ENCODE assay signal across 8 cellular contexts in the genomic region with DNA sequence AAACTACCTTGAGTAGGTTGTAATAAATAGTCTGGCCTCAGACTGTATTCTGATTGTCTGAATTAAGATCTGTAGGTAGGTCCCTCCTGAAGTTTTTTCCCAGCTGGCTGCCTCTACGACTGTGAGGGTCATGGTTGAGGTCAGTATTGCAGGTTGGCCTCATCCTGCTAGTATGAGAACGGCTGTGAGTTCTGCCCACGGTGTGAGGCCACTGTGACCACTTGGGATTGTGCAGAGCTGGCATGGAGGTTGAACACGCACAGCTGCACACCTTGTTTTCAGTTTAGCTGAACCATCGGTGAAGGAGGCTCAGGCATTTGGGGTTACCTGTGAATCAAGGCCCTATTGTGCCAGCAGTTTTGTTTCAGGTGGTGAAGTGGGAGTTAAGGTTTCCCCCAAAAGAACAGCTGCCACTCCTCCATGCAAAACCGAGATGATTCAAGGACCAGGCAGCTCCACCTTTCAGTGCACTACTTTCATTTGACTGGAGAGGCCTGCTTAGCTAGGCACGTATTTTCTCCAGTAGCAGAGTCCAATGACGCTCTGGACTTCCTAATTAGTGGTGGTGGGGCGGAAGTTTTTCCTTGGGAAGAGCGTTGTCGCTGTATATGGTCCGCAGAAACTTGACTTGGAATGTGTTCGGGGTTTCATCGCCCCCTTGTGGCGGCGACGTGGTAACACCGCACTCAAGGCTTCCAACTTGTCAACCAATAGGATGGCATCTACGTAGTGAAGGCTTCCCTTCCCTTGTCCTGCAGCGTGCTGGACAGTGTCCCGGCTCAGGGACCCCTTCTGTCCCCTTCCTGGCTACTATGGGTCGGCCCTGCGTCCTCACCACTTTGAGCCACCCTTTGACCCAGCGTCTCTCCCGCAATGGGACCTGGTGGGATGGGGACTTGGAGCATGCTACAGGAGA. TPM values are rescaled to one million over a fixed set of nuclear protein-coding genes. Genes with fewer than 3 reads are reported as not detected.
DNase-seq lines count a peak whose midpoint lies in the region; ATAC-seq and TF ChIP-seq lines count a peak whose summit lies in the region.

No MANE protein-coding gene starts in this region.

- no peaks in the 10 kb centered on the region for H3K79me2 ChIP-seq in parathyroid adenoma

- no peaks in the 10 kb centered on the region for H3K9me3 ChIP-seq in CD4-positive, CD25-positive, alpha-beta regulatory T cell (ENCODE audit: control insufficient read depth in 2 of 2, low read length in 2 of 2)
- H3K9me3 ChIP-seq in cardiac muscle cell (ENCODE audit: low read depth) (no peaks in the 10 kb centered on the region), parathyroid adenoma (ENCODE audit: control insufficient read depth, low read length) (no peaks in the 10 kb centered on the region)

- no peak overlapping the region for H3K9ac ChIP-seq in parathyroid adenoma

- H3K4me3 Mint-ChIP-seq in CD4-positive, CD25-positive, alpha-beta regulatory T cell = peak overlapping the region in 3 of 4 donors; percentile 54 to 69 (median 66)
- H3K4me3 Mint-ChIP-seq in activated naive CD8-positive, alpha-beta T cell treated with anti-CD3 and anti-CD28 coated beads, Interleukin-2, amount 50 U/mL, for 24 hours = no peak overlapping the region

- DNase-seq in CD4-positive, CD25-positive, alpha-beta regulatory T cell = peak; percentile 33 to 69 (median 52)
- DNase-seq in RPMI8226 = peak; percentile 41
- peak; percentile 48 for DNase-seq in activated naive CD8-positive, alpha-beta T cell treated with anti-CD3 and anti-CD28 coated beads, Interleukin-2, amount 50 U/mL, for 24 hours
- peak; percentile 73 to 85 for DNase-seq in cardiac muscle cell (ENCODE audit: low read depth in 1 of 2, low spot score in 1 of 2)
- DNase-seq in SIG-M5 (lab: John Stamatoyannopoulos, UW) = no peak

- H3K9me3 Mint-ChIP-seq in CD4-positive, CD25-positive, alpha-beta regulatory T cell = no peaks in the 10 kb centered on the region
- no peaks in the 10 kb centered on the region for H3K9me3 Mint-ChIP-seq in activated naive CD8-positive, alpha-beta T cell treated with anti-CD3 and anti-CD28 coated beads, Interleukin-2, amount 50 U/mL, for 24 hours

- peaks cover 20% of the 10 kb centered on the region for H3K36me3 ChIP-seq in CD4-positive, CD25-positive, alpha-beta regulatory T cell (ENCODE audit: control insufficient read depth, insufficient read depth, low read length)
- H3K36me3 ChIP-seq in cardiac muscle cell = peaks cover 3% of the 10 kb centered on the region
- H3K36me3 ChIP-seq in parathyroid adenoma (ENCODE audit: control insufficient read depth, insufficient read depth, low read length) = no peaks in the 10 kb centered on the region

- TF ChIP-seq CTCF in cardiac muscle cell (IDR thresholded peaks at IDR 0.05; ENCODE audit: low read depth, low read length) = peak; percentile 68
- peak; percentile 71 for TF ChIP-seq CTCF in parathyroid adenoma (IDR thresholded peaks at IDR 0.05)

- peak overlapping the region; percentile 47 for H3K4me3 ChIP-seq in CD4-positive, CD25-positive, alpha-beta regulatory T cell (ENCODE audit: low read depth, low read length)
- H3K4me3 ChIP-seq in cardiac muscle cell (no peak overlapping the region), parathyroid adenoma (ENCODE audit: low read depth, low read length) (no peak overlapping the region)

- no peaks in the 10 kb centered on the region for H3K27me3 ChIP-seq in CD4-positive, CD25-positive, alpha-beta regulatory T cell (ENCODE audit: control insufficient read depth, insufficient read depth, low read length)
- H3K27me3 ChIP-seq in cardiac muscle cell (no peaks in the 10 kb centered on the region), parathyroid adenoma (ENCODE audit: control insufficient read depth, insufficient read depth, low read length) (no peaks in the 10 kb centered on the region)

- H3K27me3 Mint-ChIP-seq in CD4-positive, CD25-positive, alpha-beta regulatory T cell = no peaks in the 10 kb centered on the region
- no peaks in the 10 kb centered on the region for H3K27me3 Mint-ChIP-seq in activated naive CD8-positive, alpha-beta T cell treated with anti-CD3 and anti-CD28 coated beads, Interleukin-2, amount 50 U/mL, for 24 hours

- ATAC-seq in CD4-positive, CD25-positive, alpha-beta regulatory T cell (ENCODE audit: low read depth in 2 of 2) = peak; percentile 65 to 72
- peak; percentile 85 for ATAC-seq in GM19023 (IDR thresholded peaks at IDR 0.05; ENCODE audit: unreplicated experiment)
- ATAC-seq in HG03571 (IDR thresholded peaks at IDR 0.05; ENCODE audit: unreplicated experiment) = peak; percentile 61
- peak; percentile 57 for ATAC-seq in activated naive CD8-positive, alpha-beta T cell treated with anti-CD3 and anti-CD28 coated beads, Interleukin-2, amount 50 U/mL, for 24 hours

- no peak overlapping the region for H3K4me2 ChIP-seq in parathyroid adenoma (ENCODE audit: low read length)

- peaks cover 6% of the 10 kb centered on the region for H3K36me3 Mint-ChIP-seq in CD4-positive, CD25-positive, alpha-beta regulatory T cell
- peaks cover 14% of the 10 kb centered on the region for H3K36me3 Mint-ChIP-seq in activated naive CD8-positive, alpha-beta T cell treated with anti-CD3 and anti-CD28 coated beads, Interleukin-2, amount 50 U/mL, for 24 hours (ENCODE audit: low read depth)

- peaks cover 12% of the 10 kb centered on the region for H3K4me1 ChIP-seq in CD4-positive, CD25-positive, alpha-beta regulatory T cell (ENCODE audit: control insufficient read depth, insufficient read depth, low read length, poor library complexity, severe bottlenecking)
- H3K4me1 ChIP-seq in cardiac muscle cell (ENCODE audit: low read depth) (no peaks in the 10 kb centered on the region), parathyroid adenoma (no peaks in the 10 kb centered on the region)

- H2AFZ ChIP-seq in parathyroid adenoma = peak overlapping the region; percentile 23

- H3K27ac Mint-ChIP-seq in CD4-positive, CD25-positive, alpha-beta regulatory T cell = peak overlapping the region; percentile 23 to 83 (median 59)
- H3K27ac Mint-ChIP-seq in activated naive CD8-positive, alpha-beta T cell treated with anti-CD3 and anti-CD28 coated beads, Interleukin-2, amount 50 U/mL, for 24 hours = no peak overlapping the region

- H3K27ac ChIP-seq in CD4-positive, CD25-positive, alpha-beta regulatory T cell (ENCODE audit: insufficient read depth, low read length, poor library complexity, severe bottlenecking) = peak overlapping the region; percentile 19
- H3K27ac ChIP-seq in cardiac muscle cell = peak overlapping the region; percentile 80
- no peak overlapping the region for H3K27ac ChIP-seq in parathyroid adenoma

- peaks cover 0 to 16% (median 0%) of the 10 kb centered on the region in 4 donors for H3K4me1 Mint-ChIP-seq in CD4-positive, CD25-positive, alpha-beta regulatory T cell
- peaks cover 31% of the 10 kb centered on the region for H3K4me1 Mint-ChIP-seq in activated naive CD8-positive, alpha-beta T cell treated with anti-CD3 and anti-CD28 coated beads, Interleukin-2, amount 50 U/mL, for 24 hours

RNA-seq across cellular contexts. Expression of gene CMC4, which starts 13.8 kb away (rescaled TPM):
- total RNA-seq in CD4-positive, CD25-positive, alpha-beta regulatory T cell = 3.7 TPM
- 10 to 100 TPM; 17.8 to 22.9 (median 20.5) TPM for polyA plus RNA-seq in CD4-positive, CD25-positive, alpha-beta regulatory T cell
- total RNA-seq in cardiac muscle cell = 23.3 and 48.7 TPM in 2 replicates
- 25.6 and 32.0 TPM in 2 replicates for polyA plus RNA-seq in cardiac muscle cell

RNA-seq across cellular contexts. Expression of gene MTCP1, which starts 13.8 kb away (rescaled TPM):
- total RNA-seq in CD4-positive, CD25-positive, alpha-beta regulatory T cell = 16.1 TPM
- polyA plus RNA-seq in CD4-positive, CD25-positive, alpha-beta regulatory T cell = 10 to 100 TPM; 23.5 to 30.6 (median 25.7) TPM
- total RNA-seq in cardiac muscle cell = 1.7 and 2.3 TPM in 2 replicates
- polyA plus RNA-seq in cardiac muscle cell = 32.4 and 42.2 TPM in 2 replicates

RNA-seq across cellular contexts. Expression of gene BRCC3, which starts 14.2 kb away (rescaled TPM):
- 13.7 TPM for total RNA-seq in CD4-positive, CD25-positive, alpha-beta regulatory T cell
- polyA plus RNA-seq in CD4-positive, CD25-positive, alpha-beta regulatory T cell = 10 to 100 TPM; 22.3 to 26.8 (median 25.0) TPM
- total RNA-seq in cardiac muscle cell = 6.0 and 7.6 TPM in 2 replicates
- polyA plus RNA-seq in cardiac muscle cell = 24.7 and 28.0 TPM in 2 replicates

RNA-seq across cellular contexts. Expression of gene FUNDC2, which starts 30.5 kb away (rescaled TPM):
- total RNA-seq in CD4-positive, CD25-positive, alpha-beta regulatory T cell = 36.9 TPM
- 100 to 1,000 TPM; 165 to 185 (median 174) TPM for polyA plus RNA-seq in CD4-positive, CD25-positive, alpha-beta regulatory T cell
- 51.0 and 62.6 TPM in 2 replicates for total RNA-seq in cardiac muscle cell
- 119 and 126 TPM in 2 replicates for polyA plus RNA-seq in cardiac muscle cell

RNA-seq across cellular contexts. Expression of gene F8, which starts 34.6 kb away (rescaled TPM):
- 0.89 TPM for total RNA-seq in CD4-positive, CD25-positive, alpha-beta regulatory T cell
- polyA plus RNA-seq in CD4-positive, CD25-positive, alpha-beta regulatory T cell = 1 to 10 TPM; 4.1 to 7.3 (median 4.5) TPM
- total RNA-seq in cardiac muscle cell = 7.5 and 10.0 TPM in 2 replicates
- polyA plus RNA-seq in cardiac muscle cell = 3.2 and 4.5 TPM in 2 replicates
